In the genomic region with DNA sequence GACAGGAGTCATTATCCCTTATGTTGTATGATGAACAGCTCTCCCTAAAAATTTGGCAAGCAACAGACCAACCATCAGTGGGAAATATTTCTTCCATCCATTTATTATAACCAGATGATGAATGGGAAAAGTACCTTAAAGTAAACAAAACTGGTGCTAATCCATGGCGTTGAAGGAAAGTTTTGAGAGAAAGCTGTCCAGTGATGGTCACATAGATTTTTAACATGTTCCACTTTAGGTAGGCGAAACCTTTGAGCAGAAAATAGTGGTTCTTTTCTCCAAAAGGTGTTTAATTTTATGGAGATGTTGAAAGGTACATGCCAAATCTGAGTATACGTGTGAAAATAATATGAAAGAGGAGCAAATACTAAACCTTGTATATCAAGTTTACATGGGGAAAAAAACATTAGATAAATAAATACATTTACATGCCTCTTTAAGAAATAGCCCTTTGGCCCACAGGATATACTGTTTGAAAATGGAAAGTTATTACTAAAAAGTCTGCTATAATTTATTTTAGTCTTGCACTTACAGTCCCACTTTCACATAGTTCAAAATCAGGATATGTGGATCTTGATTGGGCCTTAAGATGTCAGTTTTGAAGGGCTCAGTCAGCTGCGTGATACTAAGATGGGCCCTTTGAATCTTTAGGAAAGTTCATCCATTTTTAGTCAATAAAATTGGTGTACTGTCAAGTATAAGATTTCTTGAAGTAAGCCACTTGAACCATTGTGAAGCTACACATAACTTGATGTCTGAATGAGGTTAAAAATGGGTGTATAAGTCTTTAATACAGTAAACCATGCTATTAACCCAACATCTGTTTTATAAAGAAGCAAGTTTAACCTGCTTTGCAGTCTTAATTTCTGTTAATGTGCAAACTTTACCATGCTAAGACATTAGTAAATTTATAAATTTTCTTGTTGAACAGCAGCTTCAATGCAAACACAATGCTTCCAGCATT, we compare ENCODE assay signal across 20 cellular contexts. TPM values are rescaled to one million over a fixed set of nuclear protein-coding genes. Genes with fewer than 3 reads are reported as not detected.
DNase-seq lines count a peak whose midpoint lies in the region; FAIRE-seq and TF ChIP-seq lines count a peak whose summit lies in the region.
"Had no signal": no experiment of that assay in that cellular context is flagged by ENCODE, and none has a peak within 500 bp of the region (broad histone marks: within the 10 kb centered on the region; RNA-seq: fewer than 3 reads in every experiment).

No MANE protein-coding gene starts in this region.

- no peak overlapping the region for H2AFZ ChIP-seq in SK-N-SH (ENCODE audit: low read depth)

- TF ChIP-seq CTCF in SK-N-SH (IDR thresholded peaks at IDR 0.05): no peak
- no peak for TF ChIP-seq CTCF in mesothelial cell of epicardium (IDR thresholded peaks at IDR 0.05; ENCODE audit: unreplicated experiment)

- peak; percentile 57 for TF ChIP-seq POLR2A in GM12892 (IDR thresholded peaks at IDR 0.05; ENCODE audit: low read depth, low read length)

- peaks cover 29% of the 10 kb centered on the region for H3K4me1 Mint-ChIP-seq in activated naive CD4-positive, alpha-beta T cell treated with anti-CD3 and anti-CD28 coated beads for 36 hours (ENCODE audit: low read depth)
- peaks cover 18% of the 10 kb centered on the region for H3K4me1 Mint-ChIP-seq in mesothelial cell of epicardium

- WGBS in SK-N-SH (ENCODE audit: low lambda C conversion rate): 81% methylated on average over 4 of the region's 4 CpGs

- TF ChIP-seq RAD21 in SK-N-SH (IDR thresholded peaks at IDR 0.05; ENCODE audit: low read length): no peak

- no peak for FAIRE-seq in GM12892 (lab: Jason Lieb, UNC)

- peaks cover 40% of the 10 kb centered on the region for H4K20me1 ChIP-seq in SK-N-SH (ENCODE audit: insufficient read depth)

- TF ChIP-seq EP300 in SK-N-SH (IDR thresholded peaks at IDR 0.05; ENCODE audit: borderline replicate concordance in 1 of 2, low read depth in 1 of 2, low read length in 1 of 2): no peak

- H3K36me3 ChIP-seq in SK-N-SH (replicated peaks in 1 of 2; ENCODE audit: control insufficient read depth in 1 of 2, insufficient read depth in 2 of 2, low read length in 1 of 2): peaks cover 68 to 71% of the 10 kb centered on the region in 2 experiments
- H3K36me3 ChIP-seq: uterus had no signal

- no peak overlapping the region for H3K4me3 Mint-ChIP-seq in activated naive CD4-positive, alpha-beta T cell treated with anti-CD3 and anti-CD28 coated beads for 36 hours
- no peak overlapping the region for H3K4me3 Mint-ChIP-seq in mesothelial cell of epicardium
- H3K4me3 Mint-ChIP-seq: CD4-positive, alpha-beta memory T cell had no signal

- H3K4me3 ChIP-seq in SK-N-SH (ENCODE audit: low read depth in 2 of 2, low read length in 1 of 2): no peak overlapping the region
- H3K4me3 ChIP-seq: ascending aorta, left lung, suprapubic skin, uterus had no signal

- no peak overlapping the region for H3K9ac ChIP-seq in SK-N-SH

- H3K27ac ChIP-seq in SK-N-SH (ENCODE audit: low read depth in 2 of 2, low read length in 1 of 2): no peak overlapping the region
- H3K27ac ChIP-seq: ascending aorta, left lung, suprapubic skin, uterus had no signal

- no peaks in the 10 kb centered on the region for H3K9me2 ChIP-seq in SK-N-SH

- no peaks in the 10 kb centered on the region for H3K27me3 ChIP-seq in SK-N-SH (ENCODE audit: insufficient read depth)
- H3K27me3 ChIP-seq: ascending aorta, left lung, suprapubic skin, uterus had no signal

- POLR2A ChIA-PET in SK-N-SH (lab: Yijun Ruan, JAX): no interaction called here

- peaks cover 33% of the 10 kb centered on the region for H3K79me2 ChIP-seq in SK-N-SH (ENCODE audit: insufficient read depth)

- H3K9me3 ChIP-seq in SK-N-SH: no peaks in the 10 kb centered on the region
- H3K9me3 ChIP-seq: ascending aorta, left lung, suprapubic skin, uterus had no signal

- CTCF ChIA-PET in activated naive CD4-positive, alpha-beta T cell treated with anti-CD3 and anti-CD28 coated beads for 36 hours (lab: Charles Lee): interaction anchor here (0.6 to 2.6 kb wide), 6 partner anchors 10 to 528 kb away, joined by 4 to 10 read pairs (median 4); partner anchors contain the start of gene RPL5
- CTCF ChIA-PET in SK-N-SH (lab: Yijun Ruan, JAX): interaction anchor here (0.5 to 2.5 kb wide), 11 partner anchors 10 to 532 kb away, joined by 3 to 12 read pairs (median 4); partner anchors contain the start of genes DIPK1A and RPL5

- H3K27ac Mint-ChIP-seq in activated naive CD4-positive, alpha-beta T cell treated with anti-CD3 and anti-CD28 coated beads for 36 hours: peak overlapping the region; percentile 72
- peak overlapping the region; percentile 77 for H3K27ac Mint-ChIP-seq in mesothelial cell of epicardium

- H3K9me3 Mint-ChIP-seq in activated naive CD4-positive, alpha-beta T cell treated with anti-CD3 and anti-CD28 coated beads for 36 hours: no peaks in the 10 kb centered on the region
- H3K9me3 Mint-ChIP-seq in mesothelial cell of epicardium: no peaks in the 10 kb centered on the region
- H3K9me3 Mint-ChIP-seq: CD4-positive, alpha-beta memory T cell had no signal

- H3F3A ChIP-seq in SK-N-SH (replicated peaks; ENCODE audit: insufficient read depth): peaks cover 62% of the 10 kb centered on the region

- H3K4me1 ChIP-seq in SK-N-SH (ENCODE audit: control insufficient read depth in 1 of 2, insufficient read depth in 2 of 2, low read depth in 1 of 2, low read length in 1 of 2): peaks cover under 1 to 6% of the 10 kb centered on the region in 2 experiments; a peak in 3 of 4 replicates
- H3K4me1 ChIP-seq: ascending aorta had no signal

- no peaks in the 10 kb centered on the region for H3K27me3 Mint-ChIP-seq in activated naive CD4-positive, alpha-beta T cell treated with anti-CD3 and anti-CD28 coated beads for 36 hours (ENCODE audit: low read depth)
- no peaks in the 10 kb centered on the region for H3K27me3 Mint-ChIP-seq in mesothelial cell of epicardium (ENCODE audit: low read depth)
- H3K27me3 Mint-ChIP-seq: CD4-positive, alpha-beta memory T cell had no signal

- intact Hi-C loops in activated naive CD4-positive, alpha-beta T cell treated with anti-CD3 and anti-CD28 coated beads for 36 hours (cut with micrococcal nuclease): loop anchor here (1.0 kb wide), 1 partner anchor 10 kb away; the partner anchor contains the start of gene RPL5

- no peak for DNase-seq in activated naive CD4-positive, alpha-beta T cell treated with anti-CD3 and anti-CD28 coated beads for 36 hours
- DNase-seq in activated naive CD4-positive, alpha-beta T cell treated with Interleukin-2 at 50 U/mL for 16 hours: no peak
- DNase-seq in GM12892 (ENCODE audit: insufficient read length) (no peak), SK-N-SH (no peak), mesothelial cell of epicardium (ENCODE audit: low spot score in 2 of 2, unreplicated experiment in 2 of 2) (no peak), NCI-H2107 (lab: John Stamatoyannopoulos, UW) (no peak), SKM-1 treated with dmso at 0.1 percent for 144 hours (lab: John Stamatoyannopoulos, UW; ENCODE audit: unreplicated experiment) (no peak), DMS153 (lab: John Stamatoyannopoulos, UW) (no peak)
- DNase-seq: CD4-positive, alpha-beta memory T cell; DND-41; erythroblast; foreskin fibroblast; left lung; NCI-H1092 treated with DMSO at 0.1 percent for 48 hours; NCI-H1930; posterior cingulate gyrus; Right ventricle myocardium superior; uterus had no signal

- peaks cover 62% of the 10 kb centered on the region for H3K36me3 Mint-ChIP-seq in activated naive CD4-positive, alpha-beta T cell treated with anti-CD3 and anti-CD28 coated beads for 36 hours (ENCODE audit: low read depth)
- peaks cover 50% of the 10 kb centered on the region for H3K36me3 Mint-ChIP-seq in mesothelial cell of epicardium

- H3K4me2 ChIP-seq in SK-N-SH: no peak overlapping the region

TF ChIP-seq in SK-N-SH, 30 proteins besides CTCF, POLR2A, EP300 and RAD21:
- TF ChIP-seq, protein P1, sequence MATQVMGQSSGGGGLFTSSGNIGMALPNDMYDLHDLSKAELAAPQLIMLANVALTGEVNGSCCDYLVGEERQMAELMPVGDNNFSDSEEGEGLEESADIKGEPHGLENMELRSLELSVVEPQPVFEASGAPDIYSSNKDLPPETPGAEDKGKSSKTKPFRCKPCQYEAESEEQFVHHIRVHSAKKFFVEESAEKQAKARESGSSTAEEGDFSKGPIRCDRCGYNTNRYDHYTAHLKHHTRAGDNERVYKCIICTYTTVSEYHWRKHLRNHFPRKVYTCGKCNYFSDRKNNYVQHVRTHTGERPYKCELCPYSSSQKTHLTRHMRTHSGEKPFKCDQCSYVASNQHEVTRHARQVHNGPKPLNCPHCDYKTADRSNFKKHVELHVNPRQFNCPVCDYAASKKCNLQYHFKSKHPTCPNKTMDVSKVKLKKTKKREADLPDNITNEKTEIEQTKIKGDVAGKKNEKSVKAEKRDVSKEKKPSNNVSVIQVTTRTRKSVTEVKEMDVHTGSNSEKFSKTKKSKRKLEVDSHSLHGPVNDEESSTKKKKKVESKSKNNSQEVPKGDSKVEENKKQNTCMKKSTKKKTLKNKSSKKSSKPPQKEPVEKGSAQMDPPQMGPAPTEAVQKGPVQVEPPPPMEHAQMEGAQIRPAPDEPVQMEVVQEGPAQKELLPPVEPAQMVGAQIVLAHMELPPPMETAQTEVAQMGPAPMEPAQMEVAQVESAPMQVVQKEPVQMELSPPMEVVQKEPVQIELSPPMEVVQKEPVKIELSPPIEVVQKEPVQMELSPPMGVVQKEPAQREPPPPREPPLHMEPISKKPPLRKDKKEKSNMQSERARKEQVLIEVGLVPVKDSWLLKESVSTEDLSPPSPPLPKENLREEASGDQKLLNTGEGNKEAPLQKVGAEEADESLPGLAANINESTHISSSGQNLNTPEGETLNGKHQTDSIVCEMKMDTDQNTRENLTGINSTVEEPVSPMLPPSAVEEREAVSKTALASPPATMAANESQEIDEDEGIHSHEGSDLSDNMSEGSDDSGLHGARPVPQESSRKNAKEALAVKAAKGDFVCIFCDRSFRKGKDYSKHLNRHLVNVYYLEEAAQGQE (IDR thresholded peaks at IDR 0.05; ENCODE audit: low read depth, low read length): no peak
- TF ChIP-seq POLR2AphosphoS5 (IDR thresholded peaks at IDR 0.05; ENCODE audit: low read depth, low read length) (peak; percentile 34; the same call in 1 of the 2 replicates), JUND (IDR thresholded peaks at IDR 0.05) (0 out of 2 replicates have a peak, but pooled peaks have one; percentile 2), FOXJ3 (CRISPR knock-in tag; IDR thresholded peaks at IDR 0.05) (no peak)

RNA-seq across cellular contexts. Expression of gene RPL5, which starts 10.5 kb away (rescaled TPM):
- total RNA-seq in activated naive CD4-positive, alpha-beta T cell treated with anti-CD3 and anti-CD28 coated beads for 36 hours: 1,000 to 10,000 TPM; 1,793 to 1,819 TPM
- polyA plus RNA-seq in GM12892 (2012; ENCODE audit: missing spikeins): 4,635 TPM
- polyA plus RNA-seq in SK-N-SH (2012; rRNA removed): 1,489 and 2,038 TPM in 2 replicates
- polyA plus RNA-seq in SK-N-SH (2012; cell fraction: cytosol; rRNA removed): 2,248 and 2,505 TPM in 2 replicates
- polyA plus RNA-seq in SK-N-SH (2012; cell fraction: nucleus; rRNA removed): 308 and 535 TPM in 2 replicates
- total RNA-seq in mesothelial cell of epicardium: 1,556 to 1,645 TPM (median 1,628 TPM) in 3 replicates

RNA-seq across cellular contexts. Expression of gene EVI5, which starts 57.5 kb away (rescaled TPM):
- 10 to 100 TPM; 13.8 to 14.0 TPM for total RNA-seq in activated naive CD4-positive, alpha-beta T cell treated with anti-CD3 and anti-CD28 coated beads for 36 hours
- 2.4 TPM for polyA plus RNA-seq in GM12892 (2012; ENCODE audit: missing spikeins)
- polyA plus RNA-seq in SK-N-SH (2012; rRNA removed): 5.7 and 6.2 TPM in 2 replicates
- polyA plus RNA-seq in SK-N-SH (2012; cell fraction: cytosol; rRNA removed): 8.6 and 11.2 TPM in 2 replicates
- 3.4 and 6.4 TPM in 2 replicates for polyA plus RNA-seq in SK-N-SH (2012; cell fraction: nucleus; rRNA removed)
- total RNA-seq in mesothelial cell of epicardium: 37.8 to 40.0 TPM (median 39.2 TPM) in 3 replicates
